Comparison of ENCODE assay signal across 9 cellular contexts in genomic region chr5:142215915-142216681, GRCh38.
DNase-seq lines count a peak whose midpoint lies in the region; ATAC-seq and TF ChIP-seq lines count a peak whose summit lies in the region.
"Had no signal": no experiment of that assay in that cellular context is flagged by ENCODE, and none has a peak within 500 bp of the region (broad histone marks: within the 10 kb centered on the region; RNA-seq: fewer than 3 reads in every experiment).

No MANE protein-coding gene starts in this region.

- intact Hi-C loops in mucosa of descending colon (cut with DNase I, micrococcal nuclease) = no loop called here

- no peaks in the 10 kb centered on the region for H3K9me3 ChIP-seq in mucosa of descending colon
- H3K9me3 ChIP-seq: suprapubic skin had no signal

- TF ChIP-seq CTCF in mucosa of descending colon (IDR thresholded peaks at IDR 0.05) = no peak

- H3K27ac ChIP-seq in ACC112 (ENCODE audit: low read depth, low read length) = peak overlapping the region; percentile 91
- H3K27ac ChIP-seq: suprapubic skin had no signal

- ATAC-seq in mucosa of descending colon (peak; percentile 61), GM19324 (IDR thresholded peaks at IDR 0.05; ENCODE audit: low FRiP score, unreplicated experiment) (no peak)

- DNase-seq in M059J (ENCODE audit: low read depth) = peak; percentile 99
- DNase-seq in dermis blood vessel endothelial cell = peak; percentile 59
- DNase-seq in mucosa of descending colon = peak; percentile 30 to 51 (median 34)
- no peak for DNase-seq in activated CD4-positive, alpha-beta T cell treated with anti-CD3 and anti-CD28 coated beads for 4 hours
- DNase-seq in Kasumi-1 (lab: John Stamatoyannopoulos, UW) = no peak
- no peak for DNase-seq in stimulated activated CD4-positive, alpha-beta T cell treated with anti-CD3 and anti-CD28 coated beads, Interleukin-15, amount 100 ng/mL, for 24 hours

- H2AFZ ChIP-seq in ACC112 (ENCODE audit: low read length, unreplicated experiment) = peak overlapping the region; percentile 20

- H3K4me1 ChIP-seq in ACC112 (ENCODE audit: control insufficient read depth, insufficient read depth, low read length, unreplicated experiment) (peaks cover 15% of the 10 kb centered on the region), mucosa of descending colon (ENCODE audit: low read depth) (peaks cover 1% of the 10 kb centered on the region)

- H3K36me3 ChIP-seq in ACC112 (ENCODE audit: insufficient read depth, low read length) = no peaks in the 10 kb centered on the region
- no peaks in the 10 kb centered on the region for H3K36me3 ChIP-seq in mucosa of descending colon (ENCODE audit: low read depth)
- H3K36me3 ChIP-seq: suprapubic skin had no signal

- H3K4me3 ChIP-seq in ACC112 (ENCODE audit: low read depth, low read length) (peak overlapping the region; percentile 56), mucosa of descending colon (no peak overlapping the region)
- H3K4me3 ChIP-seq: suprapubic skin had no signal

- H3K27me3 ChIP-seq in ACC112 (ENCODE audit: insufficient read depth, low read length) = no peaks in the 10 kb centered on the region
- H3K27me3 ChIP-seq: suprapubic skin had no signal

- H3K79me2 ChIP-seq in ACC112 (ENCODE audit: control insufficient read depth, insufficient read depth, low read length, unreplicated experiment) = no peaks in the 10 kb centered on the region

Comparison
In these comparisons a context has a peak if more than half of its experiments do, and no peak if none do; other contexts are left out.
1. DNase-seq: peak in M059J (single experiment), dermis blood vessel endothelial cell (single experiment) and mucosa of descending colon (3 of 3); none in activated CD4-positive, alpha-beta T cell treated with anti-CD3 and anti-CD28 coated beads for 4 hours (0 of 2), Kasumi-1 (0 of 2) and stimulated activated CD4-positive, alpha-beta T cell treated with anti-CD3 and anti-CD28 coated beads, Interleukin-15, amount 100 ng/mL, for 24 hours (single experiment).